ENCODE assay signal across 8 cellular contexts in genomic region chr5:110751902-110752762, GRCh38. TPM values are rescaled to one million over a fixed set of nuclear protein-coding genes. Genes with fewer than 3 reads are reported as not detected.
DNase-seq lines count a peak whose midpoint lies in the region; ATAC-seq lines count a peak whose summit lies in the region.

No MANE protein-coding gene starts in this region.

- ATAC-seq in HG02852 (IDR thresholded peaks at IDR 0.05; ENCODE audit: unreplicated experiment) = peak; percentile 97

- DNase-seq in activated T-cell treated with anti-CD3 and anti-CD28 coated beads for 24 hours (ENCODE audit: low read depth) = peak; percentile 16
- DNase-seq in activated T-cell treated with anti-CD3 and anti-CD28 coated beads, Interleukin-2, amount 50 U/mL, for 1 hour = no peak
- DNase-seq in renal cortical epithelial cell (ENCODE audit: low read depth) = peak; percentile 16
- DNase-seq in SHP77 treated with DMSO at 0.1 percent for 48 hours (lab: John Stamatoyannopoulos, UW) = no peak
- no peak for DNase-seq in SJCRH30
- no peak for DNase-seq in AG08396 (ENCODE audit: low spot score)

- peak overlapping the region; percentile 75 for H3K4me3 Mint-ChIP-seq in T-helper 1 cell treated with Interleukin-12 subunit alpha and Interleukin-12 subunit beta and Interleukin-4 antibody, amounts not matched to agents 30 μg/mL and 1 μg/mL, for 36 hours

- H3K27ac Mint-ChIP-seq in T-helper 1 cell treated with Interleukin-12 subunit alpha and Interleukin-12 subunit beta and Interleukin-4 antibody, amounts not matched to agents 30 μg/mL and 1 μg/mL, for 36 hours = peak overlapping the region; percentile 87

- peaks cover 18% of the 10 kb centered on the region for H3K36me3 ChIP-seq in SJCRH30

- no peaks in the 10 kb centered on the region for H3K27me3 ChIP-seq in SJCRH30

- no peaks in the 10 kb centered on the region for H3K4me1 ChIP-seq in SJCRH30

- H3K36me3 Mint-ChIP-seq in T-helper 1 cell treated with Interleukin-12 subunit alpha and Interleukin-12 subunit beta and Interleukin-4 antibody, amounts not matched to agents 30 μg/mL and 1 μg/mL, for 36 hours (ENCODE audit: low read depth) = peaks cover 41% of the 10 kb centered on the region

- H3K9me3 ChIP-seq in SJCRH30 (replicated peaks) = no peaks in the 10 kb centered on the region

- no peaks in the 10 kb centered on the region for H3K27me3 Mint-ChIP-seq in T-helper 1 cell treated with Interleukin-12 subunit alpha and Interleukin-12 subunit beta and Interleukin-4 antibody, amounts not matched to agents 30 μg/mL and 1 μg/mL, for 36 hours (ENCODE audit: low read depth)

- H3K27ac ChIP-seq in SJCRH30 = no peak overlapping the region

- H3K4me1 Mint-ChIP-seq in T-helper 1 cell treated with Interleukin-12 subunit alpha and Interleukin-12 subunit beta and Interleukin-4 antibody, amounts not matched to agents 30 μg/mL and 1 μg/mL, for 36 hours (ENCODE audit: low read depth) = peaks cover 51% of the 10 kb centered on the region

- H3K4me3 ChIP-seq in SJCRH30 = no peak overlapping the region

- no peaks in the 10 kb centered on the region for H3K9me3 Mint-ChIP-seq in T-helper 1 cell treated with Interleukin-12 subunit alpha and Interleukin-12 subunit beta and Interleukin-4 antibody, amounts not matched to agents 30 μg/mL and 1 μg/mL, for 36 hours

RNA-seq across cellular contexts. Expression of gene SLC25A46, which starts 13.3 kb away (rescaled TPM):
- total RNA-seq in renal cortical epithelial cell = 96.4 and 119 TPM in 2 replicates
- total RNA-seq in SJCRH30 (2014; rRNA removed; shearing (Covaris generic)) = 41.8 and 47.3 TPM in 2 replicates

RNA-seq across cellular contexts. Expression of gene TMEM232, which starts 25.7 kb away (rescaled TPM):
- 2.3 and 9.1 TPM in 2 replicates for total RNA-seq in renal cortical epithelial cell
- 0.97 and 1.7 TPM in 2 replicates for total RNA-seq in SJCRH30 (2014; rRNA removed; shearing (Covaris generic))

Comparison
In these comparisons a context has a peak if more than half of its experiments do, and no peak if none do; other contexts are left out.
1. DNase-seq: peak in activated T-cell treated with anti-CD3 and anti-CD28 coated beads for 24 hours (single experiment) and renal cortical epithelial cell (single experiment); none in activated T-cell treated with anti-CD3 and anti-CD28 coated beads, Interleukin-2, amount 50 U/mL, for 1 hour (single experiment), SHP77 treated with DMSO at 0.1 percent for 48 hours (single experiment), SJCRH30 (0 of 2) and AG08396 (single experiment).